20 cellular contexts compared by ENCODE assay signal in genomic region chr3:109640146-109640652, GRCh38.
DNase-seq lines count a peak whose midpoint lies in the region; ATAC-seq, FAIRE-seq and TF ChIP-seq lines count a peak whose summit lies in the region.
"Had no signal": no experiment of that assay in that cellular context is flagged by ENCODE, and none has a peak within 500 bp of the region (broad histone marks: within the 10 kb centered on the region; RNA-seq: fewer than 3 reads in every experiment).

No MANE protein-coding gene starts in this region.

- peaks cover 5% of the 10 kb centered on the region; the same call in 1 of the 3 replicates for H3K4me1 Mint-ChIP-seq in GM23338

- DNase-seq in GM23338 (ENCODE audit: low spot score) (no peak), NCI-H82 (lab: John Stamatoyannopoulos, UW) (peak; percentile 93), retina (peak; percentile 38), pancreas (no peak)
- DNase-seq: Caco-2, DMS53, Kasumi-1, MV-4-11, NCI-H1436, NCI-H2081 treated with DMSO at 0.1 percent for 48 hours, NCI-H226, NCI-H526 had no signal

- no peak overlapping the region for H3K27ac Mint-ChIP-seq in GM23338

- no peaks in the 10 kb centered on the region for H3F3A ChIP-seq in GM23338 (replicated peaks; ENCODE audit: low read depth)

- H3K9me3 ChIP-seq in pancreas = no peaks in the 10 kb centered on the region
- H3K9me3 ChIP-seq: A549, Caco-2 had no signal

- H3K4me1 ChIP-seq in GM23338 (ENCODE audit: insufficient read depth) (no peaks in the 10 kb centered on the region), pancreas (no peaks in the 10 kb centered on the region)
- H3K4me1 ChIP-seq: Caco-2 had no signal

- intact Hi-C loops in pancreas (cut with DNase I) = no loop called here

- no peaks in the 10 kb centered on the region for H3K9me3 Mint-ChIP-seq in GM23338

- H3K27me3 ChIP-seq in GM23338 (ENCODE audit: insufficient read depth) = no peaks in the 10 kb centered on the region
- no peaks in the 10 kb centered on the region for H3K27me3 ChIP-seq in pancreas

- H3K36me3 ChIP-seq in GM23338 (ENCODE audit: insufficient read depth) = no peaks in the 10 kb centered on the region
- H3K36me3 ChIP-seq in pancreas = no peaks in the 10 kb centered on the region

- no peak for FAIRE-seq in pancreas (lab: Jason Lieb, UNC)
- FAIRE-seq: A549, GM18507 had no signal

- H3K4me3 Mint-ChIP-seq in GM23338 = no peak overlapping the region

- H3K4me3 ChIP-seq in GM23338 (no peak overlapping the region), pancreas (no peak overlapping the region)
- H3K4me3 ChIP-seq: A549, SK-N-MC had no signal

- no peaks in the 10 kb centered on the region for H3K79me2 ChIP-seq in GM23338 (replicated peaks; ENCODE audit: insufficient read depth)

- H3K4me2 ChIP-seq in GM23338 = no peak overlapping the region
- H3K4me2 ChIP-seq: A549 had no signal

- H3K27me3 Mint-ChIP-seq in GM23338 (ENCODE audit: insufficient read depth, low read depth, poor library complexity) = peaks cover 2% of the 10 kb centered on the region

- no peaks in the 10 kb centered on the region for H3K9me2 ChIP-seq in GM23338 (ENCODE audit: insufficient read depth)

- H2AFZ ChIP-seq in GM23338 = 0 out of 2 replicates have a peak overlapping the region, but pooled peaks have one; percentile 23

- WGBS in pancreas, 2 donors = 48 to 51% methylated on average over 4 of the region's 4 CpGs

- H3K27ac ChIP-seq in GM23338 (ENCODE audit: low read depth) (no peak overlapping the region), pancreas (no peak overlapping the region)
- H3K27ac ChIP-seq: A549, C4-2B, SK-N-MC had no signal

- TF ChIP-seq CTCF in GM23338 (conservative IDR thresholded peaks at IDR 0.05; ENCODE audit: low read depth in 2 of 2) (no peak), pancreas (IDR thresholded peaks at IDR 0.05) (no peak)

- H4K20me1 ChIP-seq in GM23338 (replicated peaks; ENCODE audit: insufficient read depth) = no peaks in the 10 kb centered on the region

- ATAC-seq in GM23338 (no peak), esophagus mucosa (peak; percentile 42), HG02884 (IDR thresholded peaks at IDR 0.05; ENCODE audit: unreplicated experiment) (no peak), pancreas (no peak), HG03354 (IDR thresholded peaks at IDR 0.05; ENCODE audit: poor library complexity, severe bottlenecking, unreplicated experiment) (no peak)
- ATAC-seq: A549, HCT116 had no signal

- H3K36me3 Mint-ChIP-seq in GM23338 (ENCODE audit: low read depth) = no peaks in the 10 kb centered on the region

TF ChIP-seq in GM23338, 12 proteins besides CTCF, POLR2A, EP300 and RAD21:
- TF ChIP-seq EZH2phosphoT487 (IDR thresholded peaks at IDR 0.05; ENCODE audit: unreplicated experiment) = no peak
- TF ChIP-seq CREB1 (CRISPR knock-in tag; IDR thresholded peaks at IDR 0.05; ENCODE audit: low read depth) = no peak
- TF ChIP-seq ZNF114 (CRISPR knock-in tag; IDR thresholded peaks at IDR 0.05) = no peak
- no peak for TF ChIP-seq ZNF331 (CRISPR knock-in tag; IDR thresholded peaks at IDR 0.05; ENCODE audit: low read depth)
- no peak for TF ChIP-seq ZNF462 (CRISPR knock-in tag; IDR thresholded peaks at IDR 0.05)
TF ChIP-seq in GM23338: peak in this region for 0.

Comparison
In these comparisons a context has a peak if more than half of its experiments do, and no peak if none do; other contexts are left out.
1. DNase-seq: peak in NCI-H82 (single experiment) and retina (single experiment); none in GM23338 (single experiment) and pancreas (0 of 6).